In genomic region chr17:17022011-17022800, GRCh38 we compare ENCODE assay signal across 24 cellular contexts. TPM values are rescaled to one million over a fixed set of nuclear protein-coding genes. Genes with fewer than 3 reads are reported as not detected.
DNase-seq lines count a peak whose midpoint lies in the region; ATAC-seq, FAIRE-seq and TF ChIP-seq lines count a peak whose summit lies in the region.
"Had no signal": no experiment of that assay in that cellular context is flagged by ENCODE, and none has a peak within 500 bp of the region (broad histone marks: within the 10 kb centered on the region; RNA-seq: fewer than 3 reads in every experiment).

No MANE protein-coding gene starts in this region.

- TF ChIP-seq CTCF in A549 (IDR thresholded peaks at IDR 0.05): no peak
- TF ChIP-seq CTCF in RWPE1 (conservative IDR thresholded peaks at IDR 0.05; ENCODE audit: low read depth): no peak
- no peak for TF ChIP-seq CTCF in kidney (IDR thresholded peaks at IDR 0.05; ENCODE audit: borderline replicate concordance, extremely low read depth, insufficient read depth)
- no peak for TF ChIP-seq CTCF in esophagus squamous epithelium (IDR thresholded peaks at IDR 0.05)

- WGBS in A549 (ENCODE audit: missing lambda C conversion rate): 87% methylated on average over 9 of the region's 9 CpGs
- 80 to 95% methylated on average over 2 of the region's 9 CpGs for WGBS in esophagus squamous epithelium, 2 donors

- H3K9ac ChIP-seq in kidney (ENCODE audit: low read length in 2 of 2) (no peak overlapping the region), skeletal muscle satellite cell (ENCODE audit: low read depth, low read length) (peak overlapping the region; percentile 31)

- no peaks in the 10 kb centered on the region for H3K9me3 ChIP-seq in A549
- H3K9me3 ChIP-seq in kidney (ENCODE audit: control insufficient read depth in 1 of 2, low read length in 2 of 2): no peaks in the 10 kb centered on the region
- H3K9me3 ChIP-seq in skeletal muscle satellite cell (replicated peaks; ENCODE audit: low read length): no peaks in the 10 kb centered on the region
- no peaks in the 10 kb centered on the region for H3K9me3 ChIP-seq in esophagus squamous epithelium

- TF ChIP-seq POLR2A in A549 (IDR thresholded peaks at IDR 0.05; ENCODE audit: low read length): peak; percentile 6; the same call in 1 of the 2 replicates
- no peak for TF ChIP-seq POLR2A in esophagus squamous epithelium (IDR thresholded peaks at IDR 0.05)

- CTCF ChIA-PET in A549 (lab: Yijun Ruan, JAX) (interaction anchor here (0.6 to 2.3 kb wide), 6 partner anchors 9 to 617 kb away, joined by 3 to 7 read pairs (median 4); no protein-coding TSS in a partner anchor), RWPE1 (lab: Yijun Ruan, JAX) (no interaction called here)

- H3K4me3 ChIP-seq in A549 (no peak overlapping the region), kidney (ENCODE audit: low read length in 2 of 2) (no peak overlapping the region), skeletal muscle satellite cell (ENCODE audit: low read length) (no peak overlapping the region), esophagus squamous epithelium (no peak overlapping the region)
- H3K4me3 ChIP-seq: cardiac muscle cell, GM23338, skin epidermis had no signal

- POLR2A ChIA-PET in A549 (lab: Yijun Ruan, JAX): interaction anchor here (2.7 kb wide), 1 partner anchor 19 kb away, joined by 6 read pairs; no protein-coding TSS in a partner anchor
- POLR2A ChIA-PET in RWPE1 (lab: Yijun Ruan, JAX; ENCODE audit: low non-redundant PET): no interaction called here

- no peaks in the 10 kb centered on the region for H3K27me3 ChIP-seq in skeletal muscle satellite cell (ENCODE audit: control insufficient read depth, insufficient read depth, low read length)
- no peaks in the 10 kb centered on the region for H3K27me3 ChIP-seq in esophagus squamous epithelium
- H3K27me3 ChIP-seq: cardiac muscle cell had no signal

- DNase-seq in A549 (ENCODE audit: low read depth in 1 of 2, low spot score in 1 of 2): no peak
- DNase-seq in RWPE1 (ENCODE audit: low spot score): no peak
- peak; percentile 71 for DNase-seq in kidney
- no peak for DNase-seq in NCI-H2029 (lab: John Stamatoyannopoulos, UW)
- no peak for DNase-seq in AG08395 (ENCODE audit: low spot score)
- DNase-seq in activated T-cell treated with anti-CD3 and anti-CD28 coated beads, Interleukin-2, amount 50 U/mL, for 48 hours: no peak
- DNase-seq in esophagus squamous epithelium (lab: John Stamatoyannopoulos, UW): no peak
- DNase-seq: activated CD4-positive, alpha-beta T cell treated with anti-CD3 and anti-CD28 coated beads for 1 hour; activated naive CD8-positive, alpha-beta T cell treated with anti-CD3 and anti-CD28 coated beads, Interleukin-2, amount 10 ng/mL, durations not matched to agents 7 days and 5 days; CD4-positive, alpha-beta memory T cell; DND-41; effector memory CD8-positive, alpha-beta T cell; NCI-H1417 treated with DMSO at 0.1 percent for 48 hours; NCI-H2171; NCI-H69 had no signal

- TF ChIP-seq EP300 in A549 (IDR thresholded peaks at IDR 0.05): no peak

- H3K27ac ChIP-seq in A549 (peak overlapping the region; percentile 94 to 98), RWPE1 (peak overlapping the region; percentile 53), kidney (ENCODE audit: low read depth in 2 of 2, low read length in 2 of 2) (peak overlapping the region in 1 of 2 donors; percentile 20), esophagus squamous epithelium (peak overlapping the region in 1 of 4 donors; percentile 48)
- H3K27ac ChIP-seq: cardiac muscle cell had no signal

- intact Hi-C loops in kidney (cut with DNase I) (no loop called here), esophagus squamous epithelium (cut with DNase I) (no loop called here)

- FAIRE-seq in A549 (lab: Jason Lieb, UNC): peak; percentile 28
- FAIRE-seq in kidney (lab: Jason Lieb, UNC): no peak
- FAIRE-seq: keratinocyte had no signal

- no peak for TF ChIP-seq RAD21 in A549 (conservative IDR thresholded peaks at IDR 0.05 in 1 of 2, IDR thresholded peaks at IDR 0.05 in 1 of 2)

- ATAC-seq in A549: no peak
- ATAC-seq: effector memory CD8-positive, alpha-beta T cell; GM23338; SK-N-SH treated with all-trans-retinoic acid at 6 μM for 48 hours had no signal

- H3K4me1 ChIP-seq in A549 (peaks cover 84% of the 10 kb centered on the region), kidney (ENCODE audit: control insufficient read depth in 1 of 2, insufficient read depth in 1 of 2, low read depth in 1 of 2, low read length in 2 of 2) (peaks cover 0 to 12% of the 10 kb centered on the region in 2 donors), skeletal muscle satellite cell (ENCODE audit: control insufficient read depth, insufficient read depth, low read length) (peaks cover 18% of the 10 kb centered on the region), esophagus squamous epithelium (peaks cover 0 to 52% (median 7%) of the 10 kb centered on the region in 3 donors)

- no peaks in the 10 kb centered on the region for H3K36me3 ChIP-seq in kidney (ENCODE audit: control insufficient read depth in 1 of 2, insufficient read depth in 2 of 2, low read length in 2 of 2)
- H3K36me3 ChIP-seq in skeletal muscle satellite cell (ENCODE audit: insufficient read depth, low read length): no peaks in the 10 kb centered on the region
- no peaks in the 10 kb centered on the region for H3K36me3 ChIP-seq in esophagus squamous epithelium
- H3K36me3 ChIP-seq: cardiac muscle cell had no signal

- H3K4me2 ChIP-seq in A549 (peak overlapping the region; percentile 71), skeletal muscle satellite cell (ENCODE audit: low read length) (no peak overlapping the region)
- H3K4me2 ChIP-seq: GM23338 had no signal

TF ChIP-seq in A549, 52 proteins besides CTCF, POLR2A, EP300 and RAD21:
- no peak for TF ChIP-seq MAFK (IDR thresholded peaks at IDR 0.05; ENCODE audit: partially characterized antibody)
- peak; percentile 57; the same call in 1 of the 2 replicates for TF ChIP-seq RARB (CRISPR knock-in tag; IDR thresholded peaks at IDR 0.05)
- TF ChIP-seq HOXB13 (CRISPR knock-in tag; IDR thresholded peaks at IDR 0.05; ENCODE audit: low read depth): 0 out of 2 replicates have a peak, but pooled peaks have one; percentile 16
- TF ChIP-seq TP53 (CRISPR knock-in tag; IDR thresholded peaks at IDR 0.05): 0 out of 2 replicates have a peak, but pooled peaks have one; percentile 18

RNA-seq across cellular contexts. Expression of gene MPRIP, which starts 20.1 kb away (rescaled TPM):
- polyA plus RNA-seq in A549 (2011; rRNA removed): 147 and 200 TPM in 2 replicates
- 170 and 183 TPM in 2 replicates for polyA plus RNA-seq in A549 (2012; cell fraction: cytosol; rRNA removed)
- 347 and 385 TPM in 2 replicates for polyA plus RNA-seq in A549 (2012; cell fraction: nucleus; rRNA removed)
- 192 to 240 TPM (median 228 TPM) in 3 replicates for polyA plus RNA-seq in A549 (2017; fragmentation: RNase III; extraction: RNeasy Plus Mini Kit Qiagen cat#74134 plus additional on column Dnase treatment)
- 215 and 250 TPM in 2 replicates for polyA minus RNA-seq in A549 (2011; rRNA and poly(A)+ RNA removed)
- total RNA-seq in kidney: 250 TPM
- polyA plus RNA-seq in kidney (ENCODE audit: insufficient read depth, low read depth, low replicate concordance): 120 TPM
- 86.2 and 103 TPM in 2 replicates for total RNA-seq in skeletal muscle satellite cell (2012; rRNA removed)
- 100 to 1,000 TPM in 3 of 4 donors, 10 to 100 TPM in 1; 65.7 to 168 (median 147) TPM for total RNA-seq in esophagus squamous epithelium

RNA-seq across cellular contexts. Expression of gene TNFRSF13B, which starts 50.3 kb away (rescaled TPM):
- polyA plus RNA-seq in A549 (2011; rRNA removed) (not detected in 2 replicates), A549 (2017; fragmentation: RNase III; extraction: RNeasy Plus Mini Kit Qiagen cat#74134 plus additional on column Dnase treatment) (not detected in 3 replicates), kidney (ENCODE audit: insufficient read depth, low read depth, low replicate concordance) (not detected)
- polyA plus RNA-seq in A549 (2012; cell fraction: cytosol; rRNA removed): not detected in 2 replicates
- not detected in 2 replicates for polyA plus RNA-seq in A549 (2012; cell fraction: nucleus; rRNA removed)
- not detected in 2 replicates for polyA minus RNA-seq in A549 (2011; rRNA and poly(A)+ RNA removed)
- total RNA-seq in kidney (1.4 TPM), esophagus squamous epithelium (not detected)
- not detected in 2 replicates for total RNA-seq in skeletal muscle satellite cell (2012; rRNA removed)
- total RNA-seq: activated CD8-positive, alpha-beta memory T cell treated with anti-CD3 and anti-CD28 coated beads for 36 hours; activated naive CD8-positive, alpha-beta T cell treated with anti-CD3 and anti-CD28 coated beads, Interleukin-2, amount 10 ng/mL, durations not matched to agents 7 days and 5 days; activated T-helper 1 cell treated with anti-CD3 and anti-CD28 coated beads, Interleukin-12 subunit alpha, Interleukin-12 subunit beta, Interleukin-2, Interleukin-4 antibody, amounts not matched to agents 30 ng/mL and 10 ng/mL and 1 ng/mL, durations not matched to agents 14 hours and 24 hours and 36 hours; cardiac muscle cell; CD4-positive, alpha-beta memory T cell; GM23338; osteocyte had no signal
- polyA plus RNA-seq: cardiac muscle cell, keratinocyte had no signal
